2 cellular contexts compared by ENCODE assay signal in genomic region chr7:132577206-132578049, GRCh38.
TF ChIP-seq lines count a peak whose summit lies in the region.

No MANE protein-coding gene starts in this region.

TF ChIP-seq in PFSK-1, 5 proteins besides CTCF, POLR2A, EP300 and RAD21:
- TF ChIP-seq REST (IDR thresholded peaks at IDR 0.05; ENCODE audit: insufficient read depth in 1 of 2, low read depth in 2 of 2, low read length in 2 of 2) (no peak), FOXP2 (optimal IDR thresholded peaks at IDR 0.05; ENCODE audit: borderline replicate concordance, extremely low read depth, extremely low read length, insufficient read depth) (peak; percentile 18)
TF ChIP-seq in PFSK-1: peak in this region for 1.

TF ChIP-seq in H1, 55 proteins besides CTCF, POLR2A, EP300 and RAD21 (continued from another document):
- TF ChIP-seq NANOG (IDR thresholded peaks at IDR 0.05; ENCODE audit: insufficient read depth, low read depth, low read length, poor library complexity, severe bottlenecking) (no peak), TAF1 (IDR thresholded peaks at IDR 0.05; ENCODE audit: low read depth, low read length) (peak; percentile 67; the same call in 1 of the 2 replicates), CBX8 (IDR thresholded peaks at IDR 0.05; ENCODE audit: borderline replicate concordance, low read depth, low read length) (no peak), RNF2 (IDR thresholded peaks at IDR 0.05; ENCODE audit: borderline replicate concordance, low read depth, low read length, missing control alignments, poor library complexity, severe bottlenecking) (peak; percentile 38)
